ENCODE assay signal across 19 cellular contexts in genomic region chr7:99308461-99309074, GRCh38. TPM values are rescaled to one million over a fixed set of nuclear protein-coding genes. Genes with fewer than 3 reads are reported as not detected.
DNase-seq lines count a peak whose midpoint lies in the region; ATAC-seq and TF ChIP-seq lines count a peak whose summit lies in the region.
"Had no signal": no experiment of that assay in that cellular context is flagged by ENCODE, and none has a peak within 500 bp of the region (broad histone marks: within the 10 kb centered on the region; RNA-seq: fewer than 3 reads in every experiment).

No MANE protein-coding gene starts in this region.

- H3K9me3 ChIP-seq in right atrium auricular region: peaks cover 0 to 9% of the 10 kb centered on the region in 2 donors

- H3K4me3 ChIP-seq in right atrium auricular region: no peak overlapping the region
- H3K4me3 ChIP-seq: cardiac muscle cell had no signal

- H3K27me3 Mint-ChIP-seq in stimulated activated naive CD8-positive, alpha-beta T cell treated with anti-CD3 and anti-CD28 coated beads, Interleukin-15, amount 100 ng/mL, for 72 hours: no peaks in the 10 kb centered on the region
- H3K27me3 Mint-ChIP-seq: progenitor cell of endocrine pancreas had no signal

- no peak for DNase-seq in stimulated activated naive CD8-positive, alpha-beta T cell treated with anti-CD3 and anti-CD28 coated beads, Interleukin-15, Interleukin-2, amounts not matched to agents 100 U/mL and 50 U/mL, for 24 hours
- no peak for DNase-seq in stimulated activated naive CD8-positive, alpha-beta T cell treated with anti-CD3 and anti-CD28 coated beads, Interleukin-15, amount 100 ng/mL, for 72 hours
- DNase-seq in RPMI7951 (ENCODE audit: low read depth) (peak; percentile 34), foreskin keratinocyte (peak; percentile 57 to 80), right atrium auricular region (ENCODE audit: low spot score) (no peak), NCI-H510A treated with DMSO at 0.1 percent for 48 hours (lab: John Stamatoyannopoulos, UW) (no peak), SKM-1 (lab: John Stamatoyannopoulos, UW; ENCODE audit: unreplicated experiment) (no peak)
- DNase-seq: activated CD8-positive, alpha-beta memory T cell treated with anti-CD3 and anti-CD28 coated beads, Interleukin-2, amount 50 U/mL, for 48 hours; NCI-H1694 treated with DMSO at 0.1 percent for 48 hours; stimulated activated CD4-positive, alpha-beta T cell treated with anti-CD3 and anti-CD28 coated beads, Interleukin-12 subunit alpha, Interleukin-12 subunit beta, amount 100 ng/mL, for 4 hours had no signal

- peaks cover 8% of the 10 kb centered on the region for H3K4me1 Mint-ChIP-seq in stimulated activated naive CD8-positive, alpha-beta T cell treated with anti-CD3 and anti-CD28 coated beads, Interleukin-15, amount 100 ng/mL, for 72 hours
- H3K4me1 Mint-ChIP-seq: activated naive CD4-positive, alpha-beta T cell treated with anti-CD3 and anti-CD28 coated beads, Interleukin-2, amount 50 U/mL, for 24 hours had no signal

- H3K27ac ChIP-seq in foreskin keratinocyte: peak overlapping the region; percentile 28
- no peak overlapping the region for H3K27ac ChIP-seq in right atrium auricular region
- H3K27ac ChIP-seq: cardiac muscle cell had no signal

- H3K27me3 ChIP-seq in foreskin keratinocyte (no peaks in the 10 kb centered on the region), right atrium auricular region (no peaks in the 10 kb centered on the region)
- H3K27me3 ChIP-seq: cardiac muscle cell had no signal

- TF ChIP-seq CTCF in foreskin keratinocyte (conservative IDR thresholded peaks at IDR 0.05): no peak
- no peak for TF ChIP-seq CTCF in right atrium auricular region (IDR thresholded peaks at IDR 0.05)

- no peak overlapping the region for H3K4me3 Mint-ChIP-seq in stimulated activated naive CD8-positive, alpha-beta T cell treated with anti-CD3 and anti-CD28 coated beads, Interleukin-15, amount 100 ng/mL, for 72 hours
- H3K4me3 Mint-ChIP-seq: activated naive CD4-positive, alpha-beta T cell treated with anti-CD3 and anti-CD28 coated beads, Interleukin-2, amount 50 U/mL, for 24 hours had no signal

- peak; percentile 60 for ATAC-seq in stimulated activated naive CD8-positive, alpha-beta T cell treated with anti-CD3 and anti-CD28 coated beads, Interleukin-15, Interleukin-2, amounts not matched to agents 100 U/mL and 50 U/mL, for 24 hours
- ATAC-seq in stimulated activated naive CD8-positive, alpha-beta T cell treated with anti-CD3 and anti-CD28 coated beads, Interleukin-15, amount 100 ng/mL, for 72 hours: no peak
- peak; percentile 87 for ATAC-seq in foreskin keratinocyte
- ATAC-seq in HG02763 (IDR thresholded peaks at IDR 0.05; ENCODE audit: unreplicated experiment): no peak
- ATAC-seq: SK-N-SH treated with all-trans-retinoic acid at 6 μM for 48 hours had no signal

- H3K36me3 ChIP-seq in right atrium auricular region: no peaks in the 10 kb centered on the region
- H3K36me3 ChIP-seq: cardiac muscle cell had no signal

- no peaks in the 10 kb centered on the region for H3K9me3 Mint-ChIP-seq in stimulated activated naive CD8-positive, alpha-beta T cell treated with anti-CD3 and anti-CD28 coated beads, Interleukin-15, amount 100 ng/mL, for 72 hours
- H3K9me3 Mint-ChIP-seq: activated naive CD4-positive, alpha-beta T cell treated with anti-CD3 and anti-CD28 coated beads, Interleukin-2, amount 50 U/mL, for 24 hours had no signal

- no peak overlapping the region for H3K27ac Mint-ChIP-seq in stimulated activated naive CD8-positive, alpha-beta T cell treated with anti-CD3 and anti-CD28 coated beads, Interleukin-15, amount 100 ng/mL, for 72 hours
- H3K27ac Mint-ChIP-seq: activated naive CD4-positive, alpha-beta T cell treated with anti-CD3 and anti-CD28 coated beads, Interleukin-2, amount 50 U/mL, for 24 hours had no signal

- peaks cover 3% of the 10 kb centered on the region for H3K4me1 ChIP-seq in foreskin keratinocyte
- H3K4me1 ChIP-seq in right atrium auricular region: peaks cover 0 to 6% of the 10 kb centered on the region in 2 donors

RNA-seq across cellular contexts. Expression of gene ARPC1A, which starts 17.1 kb away (rescaled TPM):
- 251 and 266 TPM in 2 replicates for total RNA-seq in RPMI7951 (2014; rRNA removed; shearing (Covaris generic))
- total RNA-seq in foreskin keratinocyte: 216 and 240 TPM in 2 replicates
- polyA plus RNA-seq in foreskin keratinocyte: 184 and 201 TPM in 2 replicates
- total RNA-seq in right atrium auricular region: 100 to 1,000 TPM; 108 to 117 TPM

RNA-seq across cellular contexts. Expression of gene MYH16, which starts 35.9 kb away (rescaled TPM):
- 1.1 and 1.2 TPM in 2 replicates for total RNA-seq in RPMI7951 (2014; rRNA removed; shearing (Covaris generic))
- total RNA-seq in foreskin keratinocyte: 1.3 and 2.6 TPM in 2 replicates
- polyA plus RNA-seq in foreskin keratinocyte: 1.1 and 2.3 TPM in 2 replicates
- total RNA-seq in right atrium auricular region: not detected
- total RNA-seq: cardiac muscle cell, fibroblast of villous mesenchyme, liver, myocyte, NCI-H460, progenitor cell of endocrine pancreas had no signal
- polyA plus RNA-seq: liver had no signal

Comparison
In these comparisons a context has a peak if more than half of its experiments do, and no peak if none do; other contexts are left out.
1. ATAC-seq: peak in stimulated activated naive CD8-positive, alpha-beta T cell treated with anti-CD3 and anti-CD28 coated beads, Interleukin-15, Interleukin-2, amounts not matched to agents 100 U/mL and 50 U/mL, for 24 hours (single experiment) and foreskin keratinocyte (single experiment); none in stimulated activated naive CD8-positive, alpha-beta T cell treated with anti-CD3 and anti-CD28 coated beads, Interleukin-15, amount 100 ng/mL, for 72 hours (single experiment) and HG02763 (single experiment).
2. DNase-seq: peak in RPMI7951 (single experiment) and foreskin keratinocyte (2 of 2); none in stimulated activated naive CD8-positive, alpha-beta T cell treated with anti-CD3 and anti-CD28 coated beads, Interleukin-15, Interleukin-2, amounts not matched to agents 100 U/mL and 50 U/mL, for 24 hours (single experiment), stimulated activated naive CD8-positive, alpha-beta T cell treated with anti-CD3 and anti-CD28 coated beads, Interleukin-15, amount 100 ng/mL, for 72 hours (0 of 2), right atrium auricular region (single experiment), NCI-H510A treated with DMSO at 0.1 percent for 48 hours (single experiment) and SKM-1 (single experiment).